ENCODE assay signal across 19 cellular contexts in genomic region chr9:81526587-81526986, GRCh38.
A peak's percentile ranks its signal among the peaks of the same experiment; 100 is the strongest.
DNase-seq lines count a peak whose midpoint lies in the region; ATAC-seq and TF ChIP-seq lines count a peak whose summit lies in the region.
"Had no signal": no experiment of that assay in that cellular context is flagged by ENCODE, and none has a peak within 500 bp of the region (broad histone marks: within the 10 kb centered on the region; RNA-seq: fewer than 3 reads in every experiment).

No MANE protein-coding gene starts in this region.

- no peak overlapping the region for H3K9ac ChIP-seq in adipocyte (ENCODE audit: low read length)

- DNase-seq in Right ventricle myocardium inferior (ENCODE audit: missing footprints) (no peak), Right ventricle myocardium superior (no peak), adipocyte (ENCODE audit: low read depth) (peak; percentile 50), fibroblast of the aortic adventitia (ENCODE audit: low read depth) (peak; percentile 54), tibial artery (no peak)
- no peak for DNase-seq in stimulated activated naive B cell treated with anti-CD40 and anti-IgM and Interleukin-4, amounts not matched to agents 10 μg/mL and 1 μg/mL and 100 μg/mL, for 72 hours
- no peak for DNase-seq in activated CD4-positive, alpha-beta T cell treated with anti-CD3 and anti-CD28 coated beads for 48 hours
- DNase-seq: DMS153; effector memory CD8-positive, alpha-beta T cell; Kasumi-1; naive thymus-derived CD8-positive, alpha-beta T cell; NCI-H1694; NCI-H524 treated with DMSO at 0.1 percent for 48 hours; PC-9; T-cell had no signal

- peaks cover 3 to 14% of the 10 kb centered on the region in 2 donors for H3K36me3 Mint-ChIP-seq in stimulated activated naive B cell treated with anti-CD40 and anti-IgM and Interleukin-4, amounts not matched to agents 10 μg/mL and 1 μg/mL and 100 μg/mL, for 72 hours
- H3K36me3 Mint-ChIP-seq: naive thymus-derived CD8-positive, alpha-beta T cell; T-cell; WTC11 had no signal

- peaks cover 40 to 72% of the 10 kb centered on the region in 2 donors for H3K4me1 Mint-ChIP-seq in stimulated activated naive B cell treated with anti-CD40 and anti-IgM and Interleukin-4, amounts not matched to agents 10 μg/mL and 1 μg/mL and 100 μg/mL, for 72 hours
- H3K4me1 Mint-ChIP-seq: T-cell had no signal

- H3K36me3 ChIP-seq in adipocyte (ENCODE audit: control insufficient read depth, insufficient read depth, low read length, severe bottlenecking) (no peaks in the 10 kb centered on the region), tibial artery (no peaks in the 10 kb centered on the region)
- H3K36me3 ChIP-seq: cardiac muscle cell had no signal

- H3K9me3 Mint-ChIP-seq in stimulated activated naive B cell treated with anti-CD40 and anti-IgM and Interleukin-4, amounts not matched to agents 10 μg/mL and 1 μg/mL and 100 μg/mL, for 72 hours, result peaks cover 4 to 7% of the 10 kb centered on the region in 2 donors
- H3K9me3 Mint-ChIP-seq: WTC11 had no signal

- no peak for TF ChIP-seq CTCF in fibroblast of the aortic adventitia (IDR thresholded peaks at IDR 0.05; ENCODE audit: insufficient read depth, low read length)
- no peak for TF ChIP-seq CTCF in tibial artery (IDR thresholded peaks at IDR 0.05)

- H3K4me3 ChIP-seq in adipocyte (ENCODE audit: low read length), result no peak overlapping the region
- H3K4me3 ChIP-seq in fibroblast of the aortic adventitia (ENCODE audit: low read depth, low read length), result no peak overlapping the region
- H3K4me3 ChIP-seq in tibial artery, result no peak overlapping the region
- H3K4me3 ChIP-seq: cardiac muscle cell, PC-9 had no signal

- intact Hi-C loops in Right ventricle myocardium inferior (cut with DNase I), result loop anchor here (10.0 kb wide), 2 partner anchors 132 to 318 kb away; no protein-coding TSS in a partner anchor
- intact Hi-C loops in Right ventricle myocardium superior (cut with DNase I), result loop anchor here (10.0 kb wide), 1 partner anchor 318 kb away; no protein-coding TSS in a partner anchor
- intact Hi-C loops in tibial artery (cut with DNase I; ENCODE audit: low total_unique reads), result no loop called here

- H3K9me3 ChIP-seq in adipocyte (ENCODE audit: control insufficient read depth, low read length) (no peaks in the 10 kb centered on the region), tibial artery (no peaks in the 10 kb centered on the region)

- H3K27ac ChIP-seq in tibial artery, result no peak overlapping the region
- H3K27ac ChIP-seq: cardiac muscle cell, PC-9 had no signal

- H3K4me3 Mint-ChIP-seq in stimulated activated naive B cell treated with anti-CD40 and anti-IgM and Interleukin-4, amounts not matched to agents 10 μg/mL and 1 μg/mL and 100 μg/mL, for 72 hours, result peak overlapping the region in 1 of 2 donors; percentile 14
- H3K4me3 Mint-ChIP-seq: effector memory CD8-positive, alpha-beta T cell; naive thymus-derived CD8-positive, alpha-beta T cell; T-cell; WTC11 had no signal

- H3K27ac Mint-ChIP-seq in stimulated activated naive B cell treated with anti-CD40 and anti-IgM and Interleukin-4, amounts not matched to agents 10 μg/mL and 1 μg/mL and 100 μg/mL, for 72 hours, result peak overlapping the region; percentile 84
- H3K27ac Mint-ChIP-seq: effector memory CD8-positive, alpha-beta T cell; naive thymus-derived CD8-positive, alpha-beta T cell; T-cell; WTC11 had no signal

- ATAC-seq in Right ventricle myocardium inferior (peak; percentile 26), Right ventricle myocardium superior (ENCODE audit: poor library complexity) (no peak), GM21737 (IDR thresholded peaks at IDR 0.05; ENCODE audit: unreplicated experiment) (no peak)
- peak in 1 of 2 donors; percentile 22 for ATAC-seq in stimulated activated naive B cell treated with anti-CD40 and anti-IgM and Interleukin-4, amounts not matched to agents 10 μg/mL and 1 μg/mL and 100 μg/mL, for 72 hours (replicated peaks)
- ATAC-seq: effector memory CD8-positive, alpha-beta T cell; left lobe of liver; naive thymus-derived CD8-positive, alpha-beta T cell; T-cell; WTC11 had no signal

- H3K27me3 Mint-ChIP-seq in stimulated activated naive B cell treated with anti-CD40 and anti-IgM and Interleukin-4, amounts not matched to agents 10 μg/mL and 1 μg/mL and 100 μg/mL, for 72 hours, result no peaks in the 10 kb centered on the region
- H3K27me3 Mint-ChIP-seq: effector memory CD8-positive, alpha-beta T cell had no signal

- H3K4me1 ChIP-seq in adipocyte (ENCODE audit: control insufficient read depth, insufficient read depth, low read length) (peaks cover 27% of the 10 kb centered on the region), tibial artery (peaks cover 0 to 11% (median 0%) of the 10 kb centered on the region in 4 donors)

- H3K27me3 ChIP-seq in adipocyte (replicated peaks; ENCODE audit: control insufficient read depth, insufficient read depth, low read length) (no peaks in the 10 kb centered on the region), tibial artery (no peaks in the 10 kb centered on the region)

Comparison
In these comparisons a context has a peak if more than half of its experiments do, and no peak if none do; other contexts are left out.
1. DNase-seq: peak in adipocyte (single experiment) and fibroblast of the aortic adventitia (single experiment); none in Right ventricle myocardium inferior (single experiment), Right ventricle myocardium superior (single experiment), stimulated activated naive B cell treated with anti-CD40 and anti-IgM and Interleukin-4, amounts not matched to agents 10 μg/mL and 1 μg/mL and 100 μg/mL, for 72 hours (single experiment), tibial artery (0 of 2) and activated CD4-positive, alpha-beta T cell treated with anti-CD3 and anti-CD28 coated beads for 48 hours (single experiment).